Comparison of ENCODE assay signal across 14 cellular contexts in genomic region chr1:179926494-179927205, GRCh38. TPM values are rescaled to one million over a fixed set of nuclear protein-coding genes. Genes with fewer than 3 reads are reported as not detected.
DNase-seq lines count a peak whose midpoint lies in the region; ATAC-seq, FAIRE-seq and TF ChIP-seq lines count a peak whose summit lies in the region.
"Had no signal": no experiment of that assay in that cellular context is flagged by ENCODE, and none has a peak within 500 bp of the region (broad histone marks: within the 10 kb centered on the region; RNA-seq: fewer than 3 reads in every experiment).

No MANE protein-coding gene starts in this region.

- H3K4me1 ChIP-seq in PC-9 (replicated peaks; ENCODE audit: insufficient read depth): peaks cover 17% of the 10 kb centered on the region
- H3K4me1 ChIP-seq in endothelial cell of umbilical vein (ENCODE audit: control insufficient read depth, extremely low read depth, insufficient read depth, low read length): no peaks in the 10 kb centered on the region
- no peaks in the 10 kb centered on the region for H3K4me1 ChIP-seq in mucosa of descending colon (ENCODE audit: low read depth)

- FAIRE-seq in endothelial cell of umbilical vein (lab: Jason Lieb, UNC): no peak
- FAIRE-seq: RCC 7860 had no signal

- dilution Hi-C loops in endothelial cell of umbilical vein (cut with MboI; ENCODE audit: extremely low pct_ligation_motif_present, low sequenced_read_pairs): no loop called here

- H3K4me2 ChIP-seq in PC-9 (0 out of 2 replicates have a peak overlapping the region, but pooled peaks have one; percentile 21), endothelial cell of umbilical vein (ENCODE audit: insufficient read depth, low read length) (no peak overlapping the region)

- DNase-seq in GM03348 (ENCODE audit: low spot score) (peak; percentile 67), PC-9 (peak in 1 of 2 experiments; percentile 75), endothelial cell of umbilical vein (ENCODE audit: low read depth, low spot score) (no peak), omental fat pad (ENCODE audit: low spot score) (no peak), mucosa of descending colon (no peak), GM10266 (ENCODE audit: extremely low spot score) (no peak)
- no peak for DNase-seq in activated effector memory CD4-positive, alpha-beta T cell treated with Interleukin-2 at 50 U/mL for 16 hours
- DNase-seq: activated T-cell treated with anti-CD3 and anti-CD28 coated beads for 4 hours, amniotic stem cell, endodermal cell, Kasumi-1, stomach had no signal

- no peak for TF ChIP-seq POLR2A in endothelial cell of umbilical vein (IDR thresholded peaks at IDR 0.05; ENCODE audit: low read depth, low read length)

- H2AFZ ChIP-seq in PC-9 (no peak overlapping the region), endothelial cell of umbilical vein (ENCODE audit: low read depth, low read length) (no peak overlapping the region)

- BruUV-seq in PC-9 (replicated peaks; lab: Mats Ljungman, UMichigan) (no TSS peak), endothelial cell of umbilical vein (replicated peaks; lab: Mats Ljungman, UMichigan) (no TSS peak)

- H3K4me3 ChIP-seq in PC-9: no peak overlapping the region
- no peak overlapping the region for H3K4me3 ChIP-seq in endothelial cell of umbilical vein (replicated peaks in 1 of 3; ENCODE audit: insufficient read depth in 1 of 3, low read depth in 1 of 3, low read length in 3 of 3)
- H3K4me3 ChIP-seq in mucosa of descending colon: no peak overlapping the region
- H3K4me3 ChIP-seq: stomach had no signal

- H3K9me3 ChIP-seq in PC-9 (ENCODE audit: insufficient read depth, low read depth): no peaks in the 10 kb centered on the region
- no peaks in the 10 kb centered on the region for H3K9me3 ChIP-seq in endothelial cell of umbilical vein (replicated peaks; ENCODE audit: control insufficient read depth, insufficient read depth, low read length)
- no peaks in the 10 kb centered on the region for H3K9me3 ChIP-seq in mucosa of descending colon
- H3K9me3 ChIP-seq: stomach had no signal

- H3K27me3 ChIP-seq in PC-9 (ENCODE audit: insufficient read depth, low read depth) (no peaks in the 10 kb centered on the region), endothelial cell of umbilical vein (ENCODE audit: control insufficient read depth in 2 of 2, insufficient read depth in 2 of 2, low read length in 2 of 2) (no peaks in the 10 kb centered on the region)
- H3K27me3 ChIP-seq: stomach had no signal

- CTCF ChIA-PET in PC-9 (lab: Charles Lee): no interaction called here
- CTCF ChIA-PET in endothelial cell of umbilical vein (lab: Charles Lee): interaction anchor here (1.1 kb wide), 1 partner anchor 10 kb away, joined by 3 read pairs; no protein-coding TSS in a partner anchor

- H3K36me3 ChIP-seq in PC-9 (ENCODE audit: low read depth): no peaks in the 10 kb centered on the region
- H3K36me3 ChIP-seq in endothelial cell of umbilical vein (ENCODE audit: control insufficient read depth in 2 of 2, extremely low read depth in 1 of 2, insufficient read depth in 2 of 2, low read length in 2 of 2): no peaks in the 10 kb centered on the region
- H3K36me3 ChIP-seq in mucosa of descending colon (ENCODE audit: low read depth): no peaks in the 10 kb centered on the region

- TF ChIP-seq CTCF in PC-9 (conservative IDR thresholded peaks at IDR 0.05) (no peak), endothelial cell of umbilical vein (IDR thresholded peaks at IDR 0.05; ENCODE audit: extremely low read depth in 1 of 2, insufficient read depth in 1 of 2, low read depth in 1 of 2, low read length in 2 of 2) (no peak), omental fat pad (IDR thresholded peaks at IDR 0.05) (no peak), mucosa of descending colon (IDR thresholded peaks at IDR 0.05) (no peak), GM10266 (IDR thresholded peaks at IDR 0.05; ENCODE audit: control insufficient read depth, insufficient read depth, low read depth, missing control alignments) (no peak)

- H3K27ac ChIP-seq in PC-9 (no peak overlapping the region), endothelial cell of umbilical vein (ENCODE audit: insufficient read depth, low read depth, low read length) (no peak overlapping the region)
- H3K27ac ChIP-seq: stomach had no signal

- POLR2A ChIA-PET in PC-9 (lab: Charles Lee; ENCODE audit: unreplicated experiment) (interaction anchor here (0.6 kb wide), 1 partner anchor 14 kb away, joined by 3 read pairs; no protein-coding TSS in a partner anchor), endothelial cell of umbilical vein (lab: Charles Lee) (no interaction called here)

- H3K9me1 ChIP-seq in endothelial cell of umbilical vein (replicated peaks; ENCODE audit: control insufficient read depth, extremely low read depth, insufficient read depth, low read length): no peaks in the 10 kb centered on the region

- H3K9ac ChIP-seq in endothelial cell of umbilical vein (replicated peaks; ENCODE audit: extremely low read depth, insufficient read depth, low read length): no peak overlapping the region

- no peaks in the 10 kb centered on the region for H3K9me2 ChIP-seq in PC-9 (ENCODE audit: insufficient read depth)

- peak; percentile 89 for ATAC-seq in omental fat pad (ENCODE audit: low FRiP score)
- ATAC-seq in mucosa of descending colon: no peak
- no peak for ATAC-seq in activated CD4-positive, CD25-positive, alpha-beta regulatory T cell treated with anti-CD3 and anti-CD28 coated beads, Interleukin-2, amount 50 U/mL, for 24 hours

- no peaks in the 10 kb centered on the region for H3K79me2 ChIP-seq in PC-9 (ENCODE audit: low read depth)
- no peaks in the 10 kb centered on the region for H3K79me2 ChIP-seq in endothelial cell of umbilical vein (ENCODE audit: control insufficient read depth, insufficient read depth, low read length)

- no peaks in the 10 kb centered on the region for H4K20me1 ChIP-seq in PC-9 (ENCODE audit: insufficient read depth)
- H4K20me1 ChIP-seq in endothelial cell of umbilical vein (replicated peaks; ENCODE audit: control insufficient read depth, extremely low read depth, insufficient read depth, low read length): no peaks in the 10 kb centered on the region

- intact Hi-C loops in PC-9 (cut with micrococcal nuclease; ENCODE audit: unreplicated experiment) (no loop called here), endothelial cell of umbilical vein (cut with micrococcal nuclease) (no loop called here), mucosa of descending colon (cut with DNase I, micrococcal nuclease) (no loop called here)

- H3F3A ChIP-seq in PC-9 (ENCODE audit: insufficient read depth, low read depth): peaks cover 14% of the 10 kb centered on the region

TF ChIP-seq in endothelial cell of umbilical vein, 7 proteins besides CTCF, POLR2A, EP300 and RAD21:
- TF ChIP-seq JUN (IDR thresholded peaks at IDR 0.05; ENCODE audit: borderline replicate concordance, insufficient read depth, insufficient read length, low read depth) (peak; percentile 19), EZH2 (IDR thresholded peaks at IDR 0.05; ENCODE audit: borderline replicate concordance, low read depth, low read length, severe bottlenecking) (no peak), FOS (IDR thresholded peaks at IDR 0.05; ENCODE audit: borderline replicate concordance, insufficient read depth, low read length) (peak; percentile 14)

RNA-seq across cellular contexts. Expression of gene CEP350, which starts 28.0 kb away (rescaled TPM):
- total RNA-seq in PC-9 (2021): 27.0 and 30.6 TPM in 2 replicates
- total RNA-seq in endothelial cell of umbilical vein: 30.1 and 30.3 TPM in 2 replicates
- 2.7 and 4.8 TPM in 2 replicates for polyA plus RNA-seq in endothelial cell of umbilical vein
- polyA plus RNA-seq in endothelial cell of umbilical vein (2011; cell fraction: cytosol; rRNA removed): 4.6 and 4.9 TPM in 2 replicates
- 17.3 and 23.6 TPM in 2 replicates for polyA plus RNA-seq in endothelial cell of umbilical vein (2011; cell fraction: nucleus; rRNA removed)
- 9.5 and 16.7 TPM in 2 replicates for polyA plus RNA-seq in endothelial cell of umbilical vein (2012)
- polyA minus RNA-seq in endothelial cell of umbilical vein: 25.3 and 28.2 TPM in 2 replicates
- polyA minus RNA-seq in endothelial cell of umbilical vein (2011; cell fraction: cytosol; rRNA and poly(A)+ RNA removed): 38.2 TPM
- polyA minus RNA-seq in endothelial cell of umbilical vein (2011; cell fraction: nucleus; rRNA and poly(A)+ RNA removed): 36.8 and 50.8 TPM in 2 replicates
- total RNA-seq in omental fat pad: 100 to 1,000 TPM in 1 of 4 donors, 10 to 100 TPM in 3; 56.6 to 101 (median 62.4) TPM
- total RNA-seq in mucosa of descending colon: 10 to 100 TPM; 41.9 to 63.7 (median 53.9) TPM

RNA-seq across cellular contexts. Expression of gene TOR1AIP1, which starts 44.6 kb away (rescaled TPM):
- total RNA-seq in PC-9 (2021): 23.5 and 24.4 TPM in 2 replicates
- total RNA-seq in endothelial cell of umbilical vein: 28.8 and 30.2 TPM in 2 replicates
- polyA plus RNA-seq in endothelial cell of umbilical vein: 10.9 and 12.0 TPM in 2 replicates
- 17.4 and 18.1 TPM in 2 replicates for polyA plus RNA-seq in endothelial cell of umbilical vein (2011; cell fraction: cytosol; rRNA removed)
- 10.5 and 11.4 TPM in 2 replicates for polyA plus RNA-seq in endothelial cell of umbilical vein (2011; cell fraction: nucleus; rRNA removed)
- polyA plus RNA-seq in endothelial cell of umbilical vein (2012): 21.5 and 33.9 TPM in 2 replicates
- polyA minus RNA-seq in endothelial cell of umbilical vein: 19.0 and 24.1 TPM in 2 replicates
- polyA minus RNA-seq in endothelial cell of umbilical vein (2011; cell fraction: cytosol; rRNA and poly(A)+ RNA removed): 18.3 TPM
- 15.7 and 16.1 TPM in 2 replicates for polyA minus RNA-seq in endothelial cell of umbilical vein (2011; cell fraction: nucleus; rRNA and poly(A)+ RNA removed)
- total RNA-seq in omental fat pad: 10 to 100 TPM; 57.3 to 88.4 (median 65.8) TPM
- total RNA-seq in mucosa of descending colon: 10 to 100 TPM; 29.8 to 91.7 (median 30.7) TPM

RNA-seq across cellular contexts. Expression of gene TOR1AIP2, which starts 49.0 kb away (rescaled TPM):
- total RNA-seq in PC-9 (2021): 106 and 142 TPM in 2 replicates
- 101 and 102 TPM in 2 replicates for total RNA-seq in endothelial cell of umbilical vein
- polyA plus RNA-seq in endothelial cell of umbilical vein: 15.5 and 18.6 TPM in 2 replicates
- 19.3 and 19.8 TPM in 2 replicates for polyA plus RNA-seq in endothelial cell of umbilical vein (2011; cell fraction: cytosol; rRNA removed)
- 20.4 and 23.4 TPM in 2 replicates for polyA plus RNA-seq in endothelial cell of umbilical vein (2011; cell fraction: nucleus; rRNA removed)
- polyA plus RNA-seq in endothelial cell of umbilical vein (2012): 15.9 and 27.6 TPM in 2 replicates
- polyA minus RNA-seq in endothelial cell of umbilical vein: 101 and 105 TPM in 2 replicates
- polyA minus RNA-seq in endothelial cell of umbilical vein (2011; cell fraction: cytosol; rRNA and poly(A)+ RNA removed): 61.0 TPM
- 46.0 and 64.8 TPM in 2 replicates for polyA minus RNA-seq in endothelial cell of umbilical vein (2011; cell fraction: nucleus; rRNA and poly(A)+ RNA removed)
- total RNA-seq in omental fat pad: 100 to 1,000 TPM in 1 of 4 donors, 10 to 100 TPM in 3; 65.9 to 138 (median 86.1) TPM
- 10 to 100 TPM; 72.9 to 79.2 (median 73.4) TPM for total RNA-seq in mucosa of descending colon
